ENCODE assay signal across 37 cellular contexts in the genomic region with DNA sequence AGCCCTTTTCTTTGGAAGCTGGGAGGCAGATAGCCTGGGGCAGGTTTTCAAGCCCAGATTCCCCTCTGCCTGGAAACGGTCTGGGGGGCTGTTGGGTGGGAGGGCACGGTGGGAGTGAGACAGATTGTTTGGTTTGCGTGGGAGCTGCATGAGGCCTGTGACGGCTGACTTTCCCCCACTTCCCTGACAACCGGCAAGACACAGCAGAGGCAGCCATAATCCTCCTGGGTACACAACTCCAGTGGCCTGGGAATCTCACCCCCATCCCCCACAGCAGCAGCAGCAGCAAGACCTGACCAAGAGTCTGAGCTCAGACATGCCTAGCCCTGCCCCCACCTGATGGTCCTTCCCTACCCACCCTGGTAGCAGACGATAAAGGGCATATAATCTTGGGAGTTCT. TPM values are rescaled to one million over a fixed set of nuclear protein-coding genes. Genes with fewer than 3 reads are reported as not detected.
"Had no signal": no experiment of that assay in that cellular context is flagged by ENCODE, and none has a peak within 500 bp of the region (broad histone marks: within the 10 kb centered on the region; RNA-seq: fewer than 3 reads in every experiment).

No MANE protein-coding gene starts in this region.

- H3K4me1 ChIP-seq: esophagus muscularis mucosa, foreskin keratinocyte, lower lobe of right lung, psoas muscle, sigmoid colon, stomach, tibial artery, uterus had no signal

- H3K4me3 ChIP-seq: dorsolateral prefrontal cortex, esophagus muscularis mucosa, heart right ventricle, lower lobe of right lung, mucosa of descending colon, ovary, psoas muscle, sigmoid colon, stomach, testis, tibial artery, upper lobe of left lung, uterus had no signal

- H3K9me3 ChIP-seq: esophagus muscularis mucosa, heart right ventricle, lower lobe of right lung, mucosa of descending colon, ovary, psoas muscle, sigmoid colon, stomach, testis, tibial artery, upper lobe of left lung, uterus had no signal

- H3K36me3 ChIP-seq: esophagus muscularis mucosa, heart right ventricle, lower lobe of right lung, ovary, sigmoid colon, stomach, tibial artery, upper lobe of left lung, uterus had no signal

- DNase-seq: dorsolateral prefrontal cortex; effector CD8-positive, alpha-beta T cell; foreskin keratinocyte; glutamatergic neuron; heart right ventricle; hippocampal formation; left cardiac atrium; left ventricle myocardium superior; lower lobe of right lung; mucosa of descending colon; naive B cell; occipital lobe; ovary; posterior cingulate gyrus; psoas muscle; right cardiac atrium; sigmoid colon; stimulated activated CD4-positive, alpha-beta T cell treated with anti-CD3 and anti-CD28 coated beads, Interleukin-2, amount 100 ng/mL, for 24 hours; stimulated activated CD4-positive, alpha-beta T cell treated with anti-CD3 and anti-CD28 coated beads, Interleukin-4, amount 100 ng/mL, for 24 hours; stimulated activated naive CD4-positive, alpha-beta T cell treated with Interleukin-2 at 50 U/mL for 16 hours; stomach; substantia nigra; tibial artery; upper lobe of left lung; uterus had no signal

- ATAC-seq: foreskin keratinocyte; heart right ventricle; left cardiac atrium; left ventricle myocardium superior; lower lobe of right lung; mucosa of descending colon; natural killer cell treated with Interleukin-12 subunit alpha and Interleukin-12 subunit beta and Interleukin-15 and Interleukin-18, amount 100 ng/mL, for 72 hours; psoas muscle; stimulated activated effector memory CD8-positive, alpha-beta T cell treated with anti-CD3 and anti-CD28 coated beads, Interleukin-12 subunit alpha, Interleukin-12 subunit beta, amount 100 ng/mL, for 72 hours had no signal

- H3K27me3 ChIP-seq: heart right ventricle, ovary, testis, upper lobe of left lung, uterus had no signal

- H3K27ac ChIP-seq: dorsolateral prefrontal cortex, esophagus muscularis mucosa, foreskin keratinocyte, heart right ventricle, lower lobe of right lung, ovary, psoas muscle, sigmoid colon, stomach, tibial artery, upper lobe of left lung, uterus had no signal

RNA-seq across cellular contexts. Expression of gene GPHB5, which starts 16.6 kb away (rescaled TPM):
- total RNA-seq: cerebellum; endothelial cell of umbilical vein; epithelial cell of proximal tubule; esophagus muscularis mucosa; fibroblast of lung; foreskin keratinocyte; heart right ventricle; kidney epithelial cell; left cardiac atrium; left ventricle myocardium superior; lower lobe of right lung; mesothelial cell of epicardium; mucosa of descending colon; natural killer cell treated with Interleukin-12 subunit alpha and Interleukin-12 subunit beta and Interleukin-15 and Interleukin-18, amount 100 ng/mL, for 72 hours; occipital lobe; ovary; psoas muscle; renal cortical epithelial cell; right cardiac atrium; sigmoid colon; skeletal muscle tissue; stomach; testis; upper lobe of left lung; uterus had no signal
- polyA plus RNA-seq: endothelial cell of umbilical vein, fibroblast of lung, foreskin keratinocyte, heart right ventricle, ovary, psoas muscle, right cardiac atrium, sigmoid colon, stomach had no signal
